Comparison of ENCODE assay signal across 13 cellular contexts in genomic region chr7:74372511-74373111, GRCh38.
DNase-seq lines count a peak whose midpoint lies in the region; ATAC-seq, FAIRE-seq and TF ChIP-seq lines count a peak whose summit lies in the region.
"Had no signal": no experiment of that assay in that cellular context is flagged by ENCODE, and none has a peak within 500 bp of the region (broad histone marks: within the 10 kb centered on the region; RNA-seq: fewer than 3 reads in every experiment).

No MANE protein-coding gene starts in this region.

- ATAC-seq in stimulated activated naive CD8-positive, alpha-beta T cell treated with anti-CD3 and anti-CD28 coated beads, Interleukin-15, amount 100 ng/mL, for 72 hours, result peak; percentile 56
- ATAC-seq in stimulated activated naive CD8-positive, alpha-beta T cell treated with anti-CD3 and anti-CD28 coated beads, Interleukin-15, Interleukin-2, amounts not matched to agents 100 U/mL and 50 U/mL, for 24 hours, result no peak
- ATAC-seq in GM21576 (IDR thresholded peaks at IDR 0.05; ENCODE audit: unreplicated experiment), result no peak
- ATAC-seq in GM18873 (IDR thresholded peaks at IDR 0.05; ENCODE audit: low FRiP score, unreplicated experiment), result no peak
- ATAC-seq: activated CD8-positive, alpha-beta T cell treated with anti-CD3 and anti-CD28 coated beads for 36 hours had no signal

- H3K27me3 Mint-ChIP-seq in stimulated activated naive CD8-positive, alpha-beta T cell treated with anti-CD3 and anti-CD28 coated beads, Interleukin-15, amount 100 ng/mL, for 72 hours, result no peaks in the 10 kb centered on the region
- H3K27me3 Mint-ChIP-seq in nephron (ENCODE audit: low read depth), result no peaks in the 10 kb centered on the region
- H3K27me3 Mint-ChIP-seq: activated CD8-positive, alpha-beta T cell treated with anti-CD3 and anti-CD28 coated beads for 36 hours had no signal

- H3K9me3 Mint-ChIP-seq in stimulated activated naive CD8-positive, alpha-beta T cell treated with anti-CD3 and anti-CD28 coated beads, Interleukin-15, amount 100 ng/mL, for 72 hours, result no peaks in the 10 kb centered on the region
- H3K9me3 Mint-ChIP-seq in nephron, result no peaks in the 10 kb centered on the region
- H3K9me3 Mint-ChIP-seq: activated CD8-positive, alpha-beta T cell treated with anti-CD3 and anti-CD28 coated beads for 36 hours had no signal

- H3K4me3 Mint-ChIP-seq in stimulated activated naive CD8-positive, alpha-beta T cell treated with anti-CD3 and anti-CD28 coated beads, Interleukin-15, amount 100 ng/mL, for 72 hours, result no peak overlapping the region
- peak overlapping the region in 2 of 3 experiments; percentile 29 to 71 for H3K4me3 Mint-ChIP-seq in nephron
- H3K4me3 Mint-ChIP-seq: activated CD8-positive, alpha-beta T cell treated with anti-CD3 and anti-CD28 coated beads for 36 hours had no signal

- FAIRE-seq in small intestine (lab: Jason Lieb, UNC), result no peak
- FAIRE-seq: GM19239, HTR-8/SVneo had no signal

- H3K4me1 ChIP-seq in left ventricle myocardium inferior (peaks cover 19% of the 10 kb centered on the region), small intestine (ENCODE audit: control insufficient read depth in 2 of 2, insufficient read depth in 1 of 2, low read depth in 1 of 2, low read length in 1 of 2) (no peaks in the 10 kb centered on the region)

- H3K36me3 Mint-ChIP-seq in nephron (ENCODE audit: low read depth), result peaks cover 19% of the 10 kb centered on the region

- DNase-seq in stimulated activated naive CD8-positive, alpha-beta T cell treated with anti-CD3 and anti-CD28 coated beads, Interleukin-15, amount 100 ng/mL, for 72 hours, result no peak
- no peak for DNase-seq in stimulated activated naive CD8-positive, alpha-beta T cell treated with anti-CD3 and anti-CD28 coated beads, Interleukin-15, Interleukin-2, amounts not matched to agents 100 U/mL and 50 U/mL, for 24 hours
- peak; percentile 40 for DNase-seq in left ventricle myocardium inferior
- no peak for DNase-seq in small intestine
- DNase-seq in NCI-H510A (lab: John Stamatoyannopoulos, UW), result no peak
- DNase-seq: amniotic stem cell, NCI-H226 had no signal

- peak overlapping the region; percentile 39 for H3K4me3 ChIP-seq in left ventricle myocardium inferior
- no peak overlapping the region for H3K4me3 ChIP-seq in small intestine (ENCODE audit: low read depth in 1 of 2, low read length in 2 of 2)

- 48 to 83% (median 68%) methylated on average over 26 to 28 of the region's 28 CpGs for WGBS in small intestine, 3 donors

- no peaks in the 10 kb centered on the region for H3K27me3 ChIP-seq in left ventricle myocardium inferior (ENCODE audit: low read depth)
- H3K27me3 ChIP-seq in small intestine (ENCODE audit: control insufficient read depth in 2 of 2, insufficient read depth in 2 of 2, low read length in 2 of 2), result no peaks in the 10 kb centered on the region

- H3K9me3 ChIP-seq in left ventricle myocardium inferior (replicated peaks), result no peaks in the 10 kb centered on the region
- H3K9me3 ChIP-seq in small intestine (ENCODE audit: control insufficient read depth, low read depth), result no peaks in the 10 kb centered on the region

- H3K27ac Mint-ChIP-seq in stimulated activated naive CD8-positive, alpha-beta T cell treated with anti-CD3 and anti-CD28 coated beads, Interleukin-15, amount 100 ng/mL, for 72 hours, result no peak overlapping the region
- peak overlapping the region; percentile 58 to 60 (median 60) for H3K27ac Mint-ChIP-seq in nephron
- H3K27ac Mint-ChIP-seq: activated CD8-positive, alpha-beta T cell treated with anti-CD3 and anti-CD28 coated beads for 36 hours had no signal

- TF ChIP-seq CTCF in left ventricle myocardium inferior (IDR thresholded peaks at IDR 0.05; ENCODE audit: borderline replicate concordance), result no peak
- TF ChIP-seq CTCF in nephron (IDR thresholded peaks at IDR 0.05; ENCODE audit: unreplicated experiment in 3 of 3), result no peak

- intact Hi-C loops in left ventricle myocardium inferior (cut with micrococcal nuclease), result no loop called here

- peak overlapping the region; percentile 52 for H3K27ac ChIP-seq in left ventricle myocardium inferior (replicated peaks)
- H3K27ac ChIP-seq in small intestine (ENCODE audit: low read depth in 1 of 2, low read length in 1 of 2), result peak overlapping the region in 1 of 2 donors; percentile 14

- no peaks in the 10 kb centered on the region for H3K4me1 Mint-ChIP-seq in stimulated activated naive CD8-positive, alpha-beta T cell treated with anti-CD3 and anti-CD28 coated beads, Interleukin-15, amount 100 ng/mL, for 72 hours
- peaks cover 17% of the 10 kb centered on the region for H3K4me1 Mint-ChIP-seq in nephron

- H3K36me3 ChIP-seq in left ventricle myocardium inferior (peaks cover 17% of the 10 kb centered on the region), small intestine (ENCODE audit: control insufficient read depth in 2 of 2, insufficient read depth in 2 of 2, low read length in 2 of 2) (peaks cover 4 to 5% of the 10 kb centered on the region in 2 donors)

Comparison
In these comparisons a context has a peak if more than half of its experiments do, and no peak if none do; other contexts are left out.
1. H3K27ac Mint-ChIP-seq: peak in nephron (3 of 3); none in stimulated activated naive CD8-positive, alpha-beta T cell treated with anti-CD3 and anti-CD28 coated beads, Interleukin-15, amount 100 ng/mL, for 72 hours (0 of 2).
2. H3K4me3 Mint-ChIP-seq: peak in nephron (2 of 3); none in stimulated activated naive CD8-positive, alpha-beta T cell treated with anti-CD3 and anti-CD28 coated beads, Interleukin-15, amount 100 ng/mL, for 72 hours (0 of 2).